In the genomic region with DNA sequence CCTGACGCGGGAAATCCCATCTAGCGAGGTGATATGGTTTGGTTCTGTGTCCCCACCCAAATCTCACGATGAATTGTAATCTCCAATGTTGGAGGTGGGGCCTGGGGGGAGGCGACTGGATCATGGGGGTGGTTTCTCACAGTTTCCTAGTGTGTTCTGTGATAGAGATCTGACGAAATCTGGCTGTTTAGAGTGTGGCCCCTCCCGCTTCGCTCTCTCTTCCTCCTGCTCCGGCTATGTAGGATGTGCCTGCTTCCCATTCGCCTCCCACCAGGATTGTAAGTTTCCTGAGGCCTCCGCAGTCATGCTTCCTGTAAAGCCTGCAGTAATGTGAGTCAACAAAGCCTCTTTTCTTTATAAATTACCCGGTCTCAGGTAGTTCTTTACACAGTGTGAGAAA, we compare ENCODE assay signal across 22 cellular contexts.
"Had no signal": no experiment of that assay in that cellular context is flagged by ENCODE, and none has a peak within 500 bp of the region (broad histone marks: within the 10 kb centered on the region; RNA-seq: fewer than 3 reads in every experiment).

No MANE protein-coding gene starts in this region.

- FAIRE-seq: frontal cortex, pancreas, TTC549 had no signal

- DNase-seq: activated CD4-positive, alpha-beta T cell treated with anti-CD3 and anti-CD28 coated beads for 36 hours; activated CD4-positive, alpha-beta T cell treated with anti-CD3 and anti-CD28 coated beads, Interleukin-2, amount 50 U/mL, for 4 hours; activated CD8-positive, alpha-beta memory T cell treated with anti-CD3 and anti-CD28 coated beads for 24 hours; activated CD8-positive, alpha-beta memory T cell treated with anti-CD3 and anti-CD28 coated beads, Interleukin-2, amount 50 U/mL, for 4 hours; activated T-cell treated with anti-CD3 and anti-CD28 coated beads, Interleukin-2, amount 50 U/mL, for 24 hours; aorta; effector memory CD4-positive, alpha-beta T cell; hypothalamus; left ventricle myocardium superior; pancreas; right lobe of liver; stimulated activated CD4-positive, alpha-beta T cell treated with anti-CD3 and anti-CD28 coated beads, Interleukin-1b, Interleukin-23, amount 100 ng/mL, for 48 hours; stimulated activated naive CD8-positive, alpha-beta T cell treated with anti-CD3 and anti-CD28 coated beads, Interleukin-15, amount 100 ng/mL, for 72 hours; tibial artery had no signal

- H3K27me3 ChIP-seq: esophagus muscularis mucosa, neutrophil, pancreas, right lobe of liver, tibial artery had no signal

- H3K4me1 ChIP-seq: esophagus muscularis mucosa, pancreas, right lobe of liver, tibial artery had no signal

- ATAC-seq: activated CD4-positive, alpha-beta T cell treated with anti-CD3 and anti-CD28 coated beads for 36 hours; activated naive CD4-positive, alpha-beta T cell treated with anti-CD3 and anti-CD28 coated beads, Interleukin-2, amount 50 U/mL, for 72 hours; activated T-helper 17 cell treated with anti-CD3 and anti-CD28 coated beads, Interleukin-2, amount 50 U/mL, for 72 hours; left ventricle myocardium superior; stimulated activated naive CD8-positive, alpha-beta T cell treated with anti-CD3 and anti-CD28 coated beads, Interleukin-15, amount 100 ng/mL, for 72 hours; WTC11 had no signal

- H3K9me3 ChIP-seq: esophagus muscularis mucosa, neutrophil, pancreas, right lobe of liver, tibial artery had no signal

- H3K27ac ChIP-seq: esophagus muscularis mucosa, neutrophil, pancreas, right lobe of liver, skin epidermis, tibial artery had no signal

- H3K4me3 ChIP-seq: esophagus muscularis mucosa, pancreas, right lobe of liver, skin epidermis, tibial artery had no signal

- H3K36me3 ChIP-seq: neutrophil had no signal
